9 cellular contexts compared by ENCODE assay signal in the genomic region with DNA sequence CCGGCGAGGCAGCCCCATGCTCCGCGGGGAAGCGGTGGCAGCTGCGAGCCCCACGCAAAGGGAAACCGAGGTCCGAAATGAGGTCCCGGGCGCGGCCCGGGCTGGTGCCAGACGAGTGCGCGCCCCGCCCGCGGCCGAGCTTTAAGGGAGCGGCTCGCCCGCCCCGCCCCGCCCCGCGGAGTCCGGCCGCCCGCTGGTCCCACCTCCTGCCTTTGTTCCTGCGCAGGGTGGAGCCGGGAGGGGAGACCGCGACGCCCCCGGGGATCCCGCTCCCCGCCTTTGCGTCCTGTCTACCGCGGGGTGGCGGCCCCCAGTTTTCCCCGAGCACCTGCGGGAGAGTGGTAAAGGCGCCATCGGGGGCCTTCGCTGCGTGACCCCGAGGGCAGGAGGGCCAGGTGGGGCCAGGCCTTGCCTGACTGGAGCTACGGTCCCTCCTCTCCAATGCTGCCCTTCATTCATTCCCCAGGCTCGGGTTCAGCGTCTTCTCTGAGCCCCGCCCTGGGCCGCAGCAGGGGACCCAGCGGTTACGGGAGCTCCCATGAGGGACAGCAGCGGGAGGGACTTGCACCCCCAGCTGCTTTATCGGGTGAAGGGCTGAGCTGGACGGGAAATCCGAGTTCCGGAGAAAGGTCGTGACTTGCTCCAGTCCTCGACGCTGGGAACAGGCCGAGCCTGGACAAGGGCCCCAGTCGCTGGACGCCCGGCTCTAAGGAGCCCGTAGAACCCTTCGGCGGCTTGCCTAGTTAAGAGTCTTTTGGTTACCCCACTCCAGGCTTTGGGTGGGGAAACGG. TPM values are rescaled to one million over a fixed set of nuclear protein-coding genes. Genes with fewer than 3 reads are reported as not detected.
A peak's percentile ranks its signal among the peaks of the same experiment; 100 is the strongest.
DNase-seq lines count a peak whose midpoint lies in the region; ATAC-seq and TF ChIP-seq lines count a peak whose summit lies in the region.
"Had no signal": no experiment of that assay in that cellular context is flagged by ENCODE, and none has a peak within 500 bp of the region (broad histone marks: within the 10 kb centered on the region; RNA-seq: fewer than 3 reads in every experiment).

A gene with protein sequence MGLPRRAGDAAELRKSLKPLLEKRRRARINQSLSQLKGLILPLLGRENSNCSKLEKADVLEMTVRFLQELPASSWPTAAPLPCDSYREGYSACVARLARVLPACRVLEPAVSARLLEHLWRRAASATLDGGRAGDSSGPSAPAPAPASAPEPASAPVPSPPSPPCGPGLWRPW (minus strand): TSS at position 117 of the 791 bp plus-strand sequence. CDS start 99 bp downstream, at position 18.

- H3K9me3 ChIP-seq in A673 (ENCODE audit: low read depth, low read length, poor library complexity, severe bottlenecking) (no peaks in the 10 kb centered on the region), mesenchymal stem cell (ENCODE audit: control insufficient read depth, low read length) (no peaks in the 10 kb centered on the region)
- H3K9me3 ChIP-seq: SJCRH30 had no signal

- H3K4me2 ChIP-seq in mesenchymal stem cell (ENCODE audit: low read length, poor library complexity, severe bottlenecking) = peak within 1 kb of the TSS; percentile 61

- 5% methylated on average over 67 of the region's 72 CpGs for WGBS in mesenchymal stem cell

- H3K9ac ChIP-seq in mesenchymal stem cell (ENCODE audit: low read length) = no peak within 1 kb of the TSS

- CTCF ChIA-PET in A673 (lab: Charles Lee) = interaction anchor here (0.5 to 1.1 kb wide), 5 partner anchors 12 to 875 kb away, joined by 3 to 9 read pairs (median 3); no protein-coding TSS in a partner anchor

- H2AK5ac ChIP-seq in mesenchymal stem cell (ENCODE audit: low read length, severe bottlenecking) = no peak within 1 kb of the TSS

- no TSS peak for BruUV-seq in A673 (replicated peaks; lab: Mats Ljungman, UMichigan)

- H3K9me3 Mint-ChIP-seq in dendritic cell treated with granulocyte-macrophage colony-stimulating factor and Interleukin-4, amounts not matched to agents 40 ng/mL and 50 ng/mL, for 4 days = no peaks in the 10 kb centered on the region

- peaks cover 91% of the 10 kb centered on the region for H3K27me3 Mint-ChIP-seq in dendritic cell treated with granulocyte-macrophage colony-stimulating factor and Interleukin-4, amounts not matched to agents 40 ng/mL and 50 ng/mL, for 4 days

- POLR2A ChIA-PET in A673 (lab: Charles Lee; ENCODE audit: low non-redundant PET) = interaction anchor here (0.6 kb wide), 1 partner anchor 239 kb away, joined by 3 read pairs; no protein-coding TSS in a partner anchor

- peak within 1 kb of the TSS; percentile 56 for H3K4me3 Mint-ChIP-seq in dendritic cell treated with granulocyte-macrophage colony-stimulating factor and Interleukin-4, amounts not matched to agents 40 ng/mL and 50 ng/mL, for 4 days

- peak within 1 kb of the TSS in 1 of 2 experiments; percentile 80 for H3K23ac ChIP-seq in mesenchymal stem cell (ENCODE audit: low read length in 2 of 2)

- no peak within 1 kb of the TSS for H3K27ac Mint-ChIP-seq in dendritic cell treated with granulocyte-macrophage colony-stimulating factor and Interleukin-4, amounts not matched to agents 40 ng/mL and 50 ng/mL, for 4 days

- no peak within 1 kb of the TSS for H3K18ac ChIP-seq in mesenchymal stem cell (ENCODE audit: low read depth in 1 of 2, low read length in 2 of 2)

- no peak within 1 kb of the TSS for H4K8ac ChIP-seq in mesenchymal stem cell (ENCODE audit: low read length)

- H2BK120ac ChIP-seq in mesenchymal stem cell (ENCODE audit: low read depth, low read length) = no peak within 1 kb of the TSS

- H3K4me1 ChIP-seq in A673 (ENCODE audit: insufficient read depth, low read length, poor library complexity, severe bottlenecking) = peaks cover 12% of the 10 kb centered on the region
- peaks cover 37% of the 10 kb centered on the region for H3K4me1 ChIP-seq in mesenchymal stem cell (ENCODE audit: control insufficient read depth, insufficient read depth, low read depth, low read length)
- H3K4me1 ChIP-seq: SJCRH30 had no signal

- H3K79me1 ChIP-seq in mesenchymal stem cell (replicated peaks; ENCODE audit: low read length, poor library complexity, severe bottlenecking) = no peaks in the 10 kb centered on the region

- no peak for TF ChIP-seq CTCF in A673 (conservative IDR thresholded peaks at IDR 0.05; ENCODE audit: low read depth, low read length)

- no peak within 1 kb of the TSS for H4K91ac ChIP-seq in mesenchymal stem cell (ENCODE audit: low read length)

- no peak within 1 kb of the TSS for H2BK5ac ChIP-seq in mesenchymal stem cell (ENCODE audit: low read depth, low read length, poor library complexity, severe bottlenecking)

- no peak within 1 kb of the TSS for H2BK12ac ChIP-seq in mesenchymal stem cell (ENCODE audit: low read length in 2 of 2)

- intact Hi-C loops in A673 (cut with micrococcal nuclease; ENCODE audit: unreplicated experiment) = no loop called here
- intact Hi-C loops in dendritic cell treated with granulocyte-macrophage colony-stimulating factor and Interleukin-4, amounts not matched to agents 40 ng/mL and 50 ng/mL, for 4 days (cut with micrococcal nuclease) = no loop called here

- peaks cover 94% of the 10 kb centered on the region for H3K27me3 ChIP-seq in A673 (replicated peaks; ENCODE audit: insufficient read depth, low read depth, low read length, poor library complexity)
- peaks cover 81 to 89% of the 10 kb centered on the region in 2 experiments for H3K27me3 ChIP-seq in mesenchymal stem cell (ENCODE audit: control insufficient read depth in 1 of 2, insufficient read depth in 1 of 2, low read length in 2 of 2)

- no peak within 1 kb of the TSS for H2BK15ac ChIP-seq in mesenchymal stem cell (ENCODE audit: low read depth, poor library complexity, severe bottlenecking)

- no peak within 1 kb of the TSS for H3K14ac ChIP-seq in mesenchymal stem cell (ENCODE audit: low read length in 2 of 2)

- peaks cover 9% of the 10 kb centered on the region for H3K4me1 Mint-ChIP-seq in dendritic cell treated with granulocyte-macrophage colony-stimulating factor and Interleukin-4, amounts not matched to agents 40 ng/mL and 50 ng/mL, for 4 days (ENCODE audit: low read depth)

- DNase-seq in A673 (ENCODE audit: low spot score) (no peak), HUDEP-2 (lab: John Stamatoyannopoulos, UW; ENCODE audit: unreplicated experiment in 76 of 76) (peak in 61 of 76 experiments; percentile 17 to 80 (median 56)), mesenchymal stem cell (no peak), H4 (ENCODE audit: low spot score) (no peak)
- no peak for DNase-seq in effector CD8-positive, alpha-beta T cell (lab: John Stamatoyannopoulos, UW)
- DNase-seq: SJCRH30 had no signal

- no peak within 1 kb of the TSS for H3K27ac ChIP-seq in A673 (ENCODE audit: low read depth, low read length, poor library complexity, severe bottlenecking)
- no peak within 1 kb of the TSS for H3K27ac ChIP-seq in mesenchymal stem cell (ENCODE audit: low read length, poor library complexity, severe bottlenecking)
- H3K27ac ChIP-seq: SJCRH30 had no signal

- no peak within 1 kb of the TSS for H3K4ac ChIP-seq in mesenchymal stem cell (ENCODE audit: low read depth in 1 of 2, low read length in 2 of 2)

- H3K36me3 ChIP-seq in A673 (ENCODE audit: insufficient read depth, low read length, poor library complexity, severe bottlenecking) (no peaks in the 10 kb centered on the region), mesenchymal stem cell (ENCODE audit: control insufficient read depth in 1 of 2, insufficient read depth in 2 of 2, low read depth in 1 of 2, low read length in 2 of 2) (peaks cover 0 to 2% of the 10 kb centered on the region in 2 experiments)
- H3K36me3 ChIP-seq: SJCRH30 had no signal

- no peak within 1 kb of the TSS for H2AFZ ChIP-seq in mesenchymal stem cell (ENCODE audit: low read depth, low read length)

- H3K4me3 ChIP-seq in A673 (ENCODE audit: low read depth, low read length, poor library complexity, severe bottlenecking) (peak within 1 kb of the TSS; percentile 21), mesenchymal stem cell (ENCODE audit: insufficient read depth in 1 of 2, low read depth in 1 of 2, low read length in 2 of 2) (peak within 1 kb of the TSS; percentile 13 to 45)
- H3K4me3 ChIP-seq: SJCRH30 had no signal

- ATAC-seq in HG02852 (IDR thresholded peaks at IDR 0.05; ENCODE audit: unreplicated experiment) = no peak
- ATAC-seq in HG03280 (IDR thresholded peaks at IDR 0.05; ENCODE audit: unreplicated experiment) = no peak

- no peaks in the 10 kb centered on the region for H3K36me3 Mint-ChIP-seq in dendritic cell treated with granulocyte-macrophage colony-stimulating factor and Interleukin-4, amounts not matched to agents 40 ng/mL and 50 ng/mL, for 4 days (ENCODE audit: low read depth)

RNA-seq across cellular contexts. Expression of the gene that starts here (rescaled TPM):
- not detected in 2 replicates for total RNA-seq in A673 (2021)
- 0.07 TPM for polyA plus RNA-seq in mesenchymal stem cell (2013, experiment 1 of 2)
- polyA plus RNA-seq in mesenchymal stem cell (2013, experiment 2 of 2) = 0.05 TPM
- not detected in 2 replicates for total RNA-seq in H4 (2014; rRNA removed; shearing (Covaris generic))
- total RNA-seq: SJCRH30 had no signal

Comparison
In these comparisons a context has a peak if more than half of its experiments do, and no peak if none do; other contexts are left out.
1. DNase-seq: peak in HUDEP-2 (61 of 76); none in A673 (single experiment), mesenchymal stem cell (single experiment), H4 (single experiment) and effector CD8-positive, alpha-beta T cell (single experiment).